In genomic region chr13:90412980-90413379, GRCh38 we compare ENCODE assay signal across 1 cellular context.
TF ChIP-seq lines count a peak whose summit lies in the region.

No MANE protein-coding gene starts in this region.

TF ChIP-seq in GM23338, 12 proteins besides CTCF, POLR2A, EP300 and RAD21 (continued from another document):
- TF ChIP-seq ETS1 (IDR thresholded peaks at IDR 0.05): no peak
- TF ChIP-seq ZNF114 (CRISPR knock-in tag; IDR thresholded peaks at IDR 0.05): no peak
- TF ChIP-seq CREB1 (CRISPR knock-in tag; IDR thresholded peaks at IDR 0.05; ENCODE audit: low read depth): no peak
- TF ChIP-seq JUNB (IDR thresholded peaks at IDR 0.05; ENCODE audit: unreplicated experiment): no peak
- TF ChIP-seq ZNF331 (CRISPR knock-in tag; IDR thresholded peaks at IDR 0.05; ENCODE audit: low read depth): no peak
- TF ChIP-seq, protein P1, sequence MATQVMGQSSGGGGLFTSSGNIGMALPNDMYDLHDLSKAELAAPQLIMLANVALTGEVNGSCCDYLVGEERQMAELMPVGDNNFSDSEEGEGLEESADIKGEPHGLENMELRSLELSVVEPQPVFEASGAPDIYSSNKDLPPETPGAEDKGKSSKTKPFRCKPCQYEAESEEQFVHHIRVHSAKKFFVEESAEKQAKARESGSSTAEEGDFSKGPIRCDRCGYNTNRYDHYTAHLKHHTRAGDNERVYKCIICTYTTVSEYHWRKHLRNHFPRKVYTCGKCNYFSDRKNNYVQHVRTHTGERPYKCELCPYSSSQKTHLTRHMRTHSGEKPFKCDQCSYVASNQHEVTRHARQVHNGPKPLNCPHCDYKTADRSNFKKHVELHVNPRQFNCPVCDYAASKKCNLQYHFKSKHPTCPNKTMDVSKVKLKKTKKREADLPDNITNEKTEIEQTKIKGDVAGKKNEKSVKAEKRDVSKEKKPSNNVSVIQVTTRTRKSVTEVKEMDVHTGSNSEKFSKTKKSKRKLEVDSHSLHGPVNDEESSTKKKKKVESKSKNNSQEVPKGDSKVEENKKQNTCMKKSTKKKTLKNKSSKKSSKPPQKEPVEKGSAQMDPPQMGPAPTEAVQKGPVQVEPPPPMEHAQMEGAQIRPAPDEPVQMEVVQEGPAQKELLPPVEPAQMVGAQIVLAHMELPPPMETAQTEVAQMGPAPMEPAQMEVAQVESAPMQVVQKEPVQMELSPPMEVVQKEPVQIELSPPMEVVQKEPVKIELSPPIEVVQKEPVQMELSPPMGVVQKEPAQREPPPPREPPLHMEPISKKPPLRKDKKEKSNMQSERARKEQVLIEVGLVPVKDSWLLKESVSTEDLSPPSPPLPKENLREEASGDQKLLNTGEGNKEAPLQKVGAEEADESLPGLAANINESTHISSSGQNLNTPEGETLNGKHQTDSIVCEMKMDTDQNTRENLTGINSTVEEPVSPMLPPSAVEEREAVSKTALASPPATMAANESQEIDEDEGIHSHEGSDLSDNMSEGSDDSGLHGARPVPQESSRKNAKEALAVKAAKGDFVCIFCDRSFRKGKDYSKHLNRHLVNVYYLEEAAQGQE (IDR thresholded peaks at IDR 0.05; ENCODE audit: unreplicated experiment): no peak
- no peak for TF ChIP-seq NANOG (IDR thresholded peaks at IDR 0.05; ENCODE audit: borderline replicate concordance)
